16 cellular contexts compared by ENCODE assay signal in the genomic region with DNA sequence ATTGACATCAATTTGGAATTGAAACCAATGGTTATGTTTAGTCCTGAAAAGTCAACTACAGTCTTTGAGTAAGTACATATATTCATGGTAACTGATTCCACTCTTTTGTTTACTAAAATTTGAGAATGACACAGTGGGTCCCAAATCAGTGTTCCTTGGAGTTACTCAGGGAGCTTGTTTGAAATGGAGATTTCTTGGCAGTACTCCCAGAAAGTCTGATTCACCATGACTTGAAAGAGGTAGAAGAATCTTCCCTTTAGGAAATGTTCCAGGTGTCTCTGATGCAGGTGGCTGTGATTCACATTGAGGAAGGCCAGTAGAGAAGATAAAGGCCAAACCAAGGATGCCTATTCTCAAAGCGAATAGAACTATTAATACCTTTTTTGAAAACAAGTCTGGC.
A peak's percentile ranks its signal among the peaks of the same experiment; 100 is the strongest.
DNase-seq lines count a peak whose midpoint lies in the region; ATAC-seq and TF ChIP-seq lines count a peak whose summit lies in the region.
"Had no signal": no experiment of that assay in that cellular context is flagged by ENCODE, and none has a peak within 500 bp of the region (broad histone marks: within the 10 kb centered on the region; RNA-seq: fewer than 3 reads in every experiment).

No MANE protein-coding gene starts in this region.

- POLR2A ChIA-PET in activated CD4-positive, alpha-beta memory T cell treated with anti-CD3 and anti-CD28 coated beads for 36 hours (lab: Charles Lee): no interaction called here

- DNase-seq in ACHN (peak; percentile 9), LNCaP clone FGC (ENCODE audit: low read depth) (peak; percentile 78), T1000 (lab: John Stamatoyannopoulos, UW) (peak; percentile 5), fibroblast of pulmonary artery (ENCODE audit: low read depth) (peak; percentile 4), NCI-H146 treated with DMSO at 0.1 percent for 48 hours (lab: John Stamatoyannopoulos, UW; ENCODE audit: unreplicated experiment) (no peak)
- no peak for DNase-seq in activated CD4-positive, alpha-beta memory T cell treated with anti-CD3 and anti-CD28 coated beads for 36 hours
- DNase-seq: activated gamma-delta T cell treated with Interleukin-2 at 50 U/mL for 16 hours; body of pancreas; glutamatergic neuron; mucosa of descending colon; NCI-H2081; nucleus accumbens; stimulated activated naive CD4-positive, alpha-beta T cell treated with Interleukin-2 at 50 U/mL for 16 hours had no signal

- no peaks in the 10 kb centered on the region for H3K4me1 Mint-ChIP-seq in activated CD4-positive, alpha-beta memory T cell treated with anti-CD3 and anti-CD28 coated beads for 36 hours (ENCODE audit: low read depth)

- H3K36me3 Mint-ChIP-seq in activated CD4-positive, alpha-beta memory T cell treated with anti-CD3 and anti-CD28 coated beads for 36 hours: no peaks in the 10 kb centered on the region

- H3K27me3 Mint-ChIP-seq in activated CD4-positive, alpha-beta memory T cell treated with anti-CD3 and anti-CD28 coated beads for 36 hours: no peaks in the 10 kb centered on the region

- in situ Hi-C loops in ACHN (cut with HindIII; ENCODE audit: low pct_ligation_motif_present, low pct_unique_long_range_greater_than_20kb, low sequenced_read_pairs): no loop called here

- ATAC-seq in GM18517 (IDR thresholded peaks at IDR 0.05; ENCODE audit: unreplicated experiment) (no peak), HG03439 (IDR thresholded peaks at IDR 0.05; ENCODE audit: unreplicated experiment) (no peak)
- ATAC-seq: body of pancreas, mucosa of descending colon had no signal

- H3K4me3 ChIP-seq in LNCaP clone FGC (ENCODE audit: low read depth, low read length) (no peak overlapping the region), fibroblast of pulmonary artery (replicated peaks; ENCODE audit: low read depth, low read length) (no peak overlapping the region)
- H3K4me3 ChIP-seq: body of pancreas, HAP-1, mucosa of descending colon had no signal

- intact Hi-C loops in activated CD4-positive, alpha-beta memory T cell treated with anti-CD3 and anti-CD28 coated beads for 36 hours (cut with micrococcal nuclease): no loop called here

- H3K4me3 Mint-ChIP-seq in activated CD4-positive, alpha-beta memory T cell treated with anti-CD3 and anti-CD28 coated beads for 36 hours: no peak overlapping the region

- H3K9me3 Mint-ChIP-seq in activated CD4-positive, alpha-beta memory T cell treated with anti-CD3 and anti-CD28 coated beads for 36 hours: peaks cover 13% of the 10 kb centered on the region

- CTCF ChIA-PET in activated CD4-positive, alpha-beta memory T cell treated with anti-CD3 and anti-CD28 coated beads for 36 hours (lab: Charles Lee): no interaction called here

- no peak overlapping the region for H3K27ac Mint-ChIP-seq in activated CD4-positive, alpha-beta memory T cell treated with anti-CD3 and anti-CD28 coated beads for 36 hours

- no peak for TF ChIP-seq CTCF in LNCaP clone FGC (IDR thresholded peaks at IDR 0.05; ENCODE audit: control insufficient read depth, extremely low read depth, insufficient read depth)
- no peak for TF ChIP-seq CTCF in fibroblast of pulmonary artery (IDR thresholded peaks at IDR 0.05; ENCODE audit: low read length, missing control alignments)

Comparison
In these comparisons a context has a peak if more than half of its experiments do, and no peak if none do; other contexts are left out.
1. DNase-seq: peak in ACHN (single experiment), LNCaP clone FGC (single experiment), T1000 (single experiment) and fibroblast of pulmonary artery (single experiment); none in activated CD4-positive, alpha-beta memory T cell treated with anti-CD3 and anti-CD28 coated beads for 36 hours (single experiment) and NCI-H146 treated with DMSO at 0.1 percent for 48 hours (single experiment).